In the genomic region with DNA sequence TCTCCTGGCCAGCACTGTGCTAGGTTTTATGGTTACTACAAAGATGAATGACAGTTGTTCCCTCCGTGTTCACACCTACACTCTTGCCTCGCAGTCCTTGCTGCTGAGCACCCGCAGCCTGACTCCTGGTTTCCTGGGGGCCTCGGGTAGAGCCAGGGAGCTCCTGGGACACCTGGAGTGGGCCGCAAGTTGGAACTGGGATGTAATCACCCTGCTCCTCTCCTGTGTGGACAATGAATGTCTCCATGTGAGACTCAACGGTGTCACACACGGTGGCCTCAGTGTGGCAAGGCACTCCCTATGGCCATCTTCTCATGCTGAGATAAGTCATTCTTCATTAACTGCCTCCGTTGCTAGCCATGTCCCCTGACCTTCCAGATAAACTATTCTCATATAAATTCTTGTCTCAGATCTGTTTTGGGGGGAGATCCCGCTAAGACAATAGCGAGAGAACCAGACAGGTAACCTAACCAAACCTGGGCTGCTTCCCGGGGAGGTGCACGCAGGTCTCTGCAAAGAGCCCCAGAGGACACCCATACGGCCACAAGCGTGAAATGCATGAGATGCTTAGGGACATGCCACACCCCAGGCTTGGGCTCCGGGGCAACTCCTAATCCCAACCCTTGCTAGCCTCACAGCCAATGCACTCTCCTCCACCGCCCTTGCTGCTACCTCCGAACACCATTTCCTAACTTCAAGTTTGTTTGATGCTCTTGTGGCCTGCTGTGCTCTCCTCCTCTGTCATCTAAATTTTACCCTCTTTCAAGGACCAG, we compare ENCODE assay signal across 20 cellular contexts.
"Had no signal": no experiment of that assay in that cellular context is flagged by ENCODE, and none has a peak within 500 bp of the region (broad histone marks: within the 10 kb centered on the region; RNA-seq: fewer than 3 reads in every experiment).

No MANE protein-coding gene starts in this region.

- H3K9me3 ChIP-seq: colonic mucosa, mucosa of descending colon, pancreas, right lobe of liver, transverse colon had no signal

- ATAC-seq: activated CD4-positive, alpha-beta T cell treated with anti-CD3 and anti-CD28 coated beads for 36 hours; activated CD8-positive, alpha-beta T cell treated with anti-CD3 and anti-CD28 coated beads for 36 hours; activated T-helper 17 cell treated with anti-CD3 and anti-CD28 coated beads, Interleukin-2, amount 50 U/mL, for 72 hours; mucosa of descending colon; naive thymus-derived CD4-positive, alpha-beta T cell; stimulated activated naive B cell treated with anti-CD40 and anti-IgM and Interleukin-4, amounts not matched to agents 10 μg/mL and 1 μg/mL and 100 μg/mL, for 72 hours; WTC11 had no signal

- H3K4me3 ChIP-seq: colonic mucosa, mucosa of descending colon, pancreas, right lobe of liver, transverse colon had no signal

- DNase-seq: activated CD4-positive, alpha-beta T cell treated with anti-CD3 and anti-CD28 coated beads for 36 hours; activated CD8-positive, alpha-beta T cell treated with anti-CD3 and anti-CD28 coated beads for 36 hours; activated naive CD4-positive, alpha-beta T cell; activated naive CD8-positive, alpha-beta T cell treated with anti-CD3 and anti-CD28 coated beads, Interleukin-2, amount 10 ng/mL, durations not matched to agents 7 days and 5 days; activated T-cell treated with anti-CD3 and anti-CD28 coated beads, Interleukin-2, amount 50 U/mL, for 1 hour; brain microvascular endothelial cell; central memory CD4-positive, alpha-beta T cell; colonic mucosa; erythroblast; mucosa of descending colon; naive thymus-derived CD4-positive, alpha-beta T cell; pancreas; right lobe of liver; small intestine; stimulated activated CD4-positive, alpha-beta T cell treated with anti-CD3 and anti-CD28 coated beads, Interleukin-4, amount 100 ng/mL, for 4 hours; stimulated activated naive B cell treated with anti-CD40 and anti-IgM and Interleukin-4, amounts not matched to agents 10 μg/mL and 1 μg/mL and 100 μg/mL, for 72 hours; substantia nigra; transverse colon had no signal

- H3K36me3 ChIP-seq: brain microvascular endothelial cell, colonic mucosa, pancreas, right lobe of liver, transverse colon had no signal

- H3K4me1 ChIP-seq: colonic mucosa had no signal

- H3K27ac ChIP-seq: colonic mucosa, right lobe of liver, transverse colon had no signal

- H3K27me3 ChIP-seq: brain microvascular endothelial cell, colonic mucosa, pancreas, right lobe of liver, transverse colon had no signal
